In genomic region chr1:155912056-155912536, GRCh38 we compare ENCODE assay signal across 9 cellular contexts. TPM values are rescaled to one million over a fixed set of nuclear protein-coding genes. Genes with fewer than 3 reads are reported as not detected.
A peak's percentile ranks its signal among the peaks of the same experiment; 100 is the strongest.
DNase-seq lines count a peak whose midpoint lies in the region; ATAC-seq and TF ChIP-seq lines count a peak whose summit lies in the region.
"Had no signal": no experiment of that assay in that cellular context is flagged by ENCODE, and none has a peak within 500 bp of the region (broad histone marks: within the 10 kb centered on the region; RNA-seq: fewer than 3 reads in every experiment).

No MANE protein-coding gene starts in this region.

- H3K9me3 Mint-ChIP-seq in HFFc6 (no peaks in the 10 kb centered on the region; the same call in 1 of the 2 replicates), memory B cell (no peaks in the 10 kb centered on the region)
- H3K9me3 Mint-ChIP-seq in activated naive CD8-positive, alpha-beta T cell treated with anti-CD3 and anti-CD28 coated beads for 36 hours, result no peaks in the 10 kb centered on the region

- TF ChIP-seq CTCF in 22Rv1 (IDR thresholded peaks at IDR 0.05) (no peak), HFFc6 (IDR thresholded peaks at IDR 0.05) (no peak)

- no peak for DNase-seq in HFFc6
- DNase-seq in activated naive CD8-positive, alpha-beta T cell treated with anti-CD3 and anti-CD28 coated beads for 36 hours, result no peak
- DNase-seq in memory B cell (ENCODE audit: low spot score in 2 of 2), result no peak
- no peak for DNase-seq in GM19238 (ENCODE audit: insufficient read length, low spot score)
- no peak for DNase-seq in NCI-H82 (lab: John Stamatoyannopoulos, UW)
- no peak for DNase-seq in NCI-H446 treated with DMSO at 0.1 percent for 48 hours (lab: John Stamatoyannopoulos, UW)
- DNase-seq in activated CD4-positive, CD25-positive, alpha-beta regulatory T cell treated with anti-CD3 and anti-CD28 coated beads, Interleukin-2, amount 50 U/mL, for 72 hours, result no peak
- DNase-seq: NCI-H524 treated with DMSO at 0.1 percent for 48 hours had no signal

- H3K27me3 Mint-ChIP-seq in HFFc6 (ENCODE audit: insufficient read depth), result peaks cover 7% of the 10 kb centered on the region
- no peaks in the 10 kb centered on the region for H3K27me3 Mint-ChIP-seq in activated naive CD8-positive, alpha-beta T cell treated with anti-CD3 and anti-CD28 coated beads for 36 hours
- H3K27me3 Mint-ChIP-seq in memory B cell, result no peaks in the 10 kb centered on the region

- H3K36me3 Mint-ChIP-seq in HFFc6 (ENCODE audit: low read depth), result peaks cover 59% of the 10 kb centered on the region
- H3K36me3 Mint-ChIP-seq in activated naive CD8-positive, alpha-beta T cell treated with anti-CD3 and anti-CD28 coated beads for 36 hours, result peaks cover 46% of the 10 kb centered on the region
- peaks cover 18% of the 10 kb centered on the region for H3K36me3 Mint-ChIP-seq in memory B cell

- H3K27ac Mint-ChIP-seq in HFFc6 (peak overlapping the region; percentile 91), memory B cell (peak overlapping the region; percentile 97)
- H3K27ac Mint-ChIP-seq in activated naive CD8-positive, alpha-beta T cell treated with anti-CD3 and anti-CD28 coated beads for 36 hours, result peak overlapping the region; percentile 97

- H3K4me3 Mint-ChIP-seq in HFFc6 (peak overlapping the region; percentile 92), memory B cell (peak overlapping the region; percentile 96)
- peak overlapping the region; percentile 99 for H3K4me3 Mint-ChIP-seq in activated naive CD8-positive, alpha-beta T cell treated with anti-CD3 and anti-CD28 coated beads for 36 hours

- H3K4me1 Mint-ChIP-seq in HFFc6 (ENCODE audit: low read depth), result peaks cover 49% of the 10 kb centered on the region
- peaks cover 19% of the 10 kb centered on the region for H3K4me1 Mint-ChIP-seq in activated naive CD8-positive, alpha-beta T cell treated with anti-CD3 and anti-CD28 coated beads for 36 hours
- peaks cover 14% of the 10 kb centered on the region for H3K4me1 Mint-ChIP-seq in memory B cell

- peak overlapping the region; percentile 81 for H3K27ac ChIP-seq in 22Rv1

- ATAC-seq in memory B cell (ENCODE audit: low read depth), result no peak

RNA-seq across cellular contexts. Expression of gene RIT1, which starts 0.9 kb away (rescaled TPM):
- 10 to 100 TPM; 26.1 to 35.4 (median 32.1) TPM for total RNA-seq in HFFc6 (2021; fragmentation: NEBNext Ultra II Directional; extraction: Animal tissue kit (Norgen Biotek cat#: 25700))
- 10 to 100 TPM; 19.4 to 20.0 TPM for total RNA-seq in activated naive CD8-positive, alpha-beta T cell treated with anti-CD3 and anti-CD28 coated beads for 36 hours

RNA-seq across cellular contexts. Expression of gene KHDC4, which starts 22.1 kb away (rescaled TPM):
- total RNA-seq in HFFc6 (2021; fragmentation: NEBNext Ultra II Directional; extraction: Animal tissue kit (Norgen Biotek cat#: 25700)), result 10 to 100 TPM; 22.6 to 26.1 (median 23.5) TPM
- 10 to 100 TPM; 53.2 to 54.7 TPM for total RNA-seq in activated naive CD8-positive, alpha-beta T cell treated with anti-CD3 and anti-CD28 coated beads for 36 hours

RNA-seq across cellular contexts. Expression of gene RXFP4, which starts 29.3 kb away (rescaled TPM):
- not detected for total RNA-seq in HFFc6 (2021; fragmentation: NEBNext Ultra II Directional; extraction: Animal tissue kit (Norgen Biotek cat#: 25700))
- under 1 TPM in 1 of 2 experiments, not detected in 1; 0.16 TPM for total RNA-seq in activated naive CD8-positive, alpha-beta T cell treated with anti-CD3 and anti-CD28 coated beads for 36 hours

RNA-seq across cellular contexts. Expression of gene SYT11, which starts 52.7 kb away (rescaled TPM):
- total RNA-seq in HFFc6 (2021; fragmentation: NEBNext Ultra II Directional; extraction: Animal tissue kit (Norgen Biotek cat#: 25700)), result 10 to 100 TPM; 38.9 to 56.0 (median 48.8) TPM
- 10 to 100 TPM; 12.2 to 12.8 TPM for total RNA-seq in activated naive CD8-positive, alpha-beta T cell treated with anti-CD3 and anti-CD28 coated beads for 36 hours

RNA-seq across cellular contexts. Expression of gene GON4L, which starts 55.1 kb away (rescaled TPM):
- 10 to 100 TPM; 24.2 to 31.3 (median 28.6) TPM for total RNA-seq in HFFc6 (2021; fragmentation: NEBNext Ultra II Directional; extraction: Animal tissue kit (Norgen Biotek cat#: 25700))
- total RNA-seq in activated naive CD8-positive, alpha-beta T cell treated with anti-CD3 and anti-CD28 coated beads for 36 hours, result 10 to 100 TPM; 39.3 to 41.1 TPM
